In the genomic region with DNA sequence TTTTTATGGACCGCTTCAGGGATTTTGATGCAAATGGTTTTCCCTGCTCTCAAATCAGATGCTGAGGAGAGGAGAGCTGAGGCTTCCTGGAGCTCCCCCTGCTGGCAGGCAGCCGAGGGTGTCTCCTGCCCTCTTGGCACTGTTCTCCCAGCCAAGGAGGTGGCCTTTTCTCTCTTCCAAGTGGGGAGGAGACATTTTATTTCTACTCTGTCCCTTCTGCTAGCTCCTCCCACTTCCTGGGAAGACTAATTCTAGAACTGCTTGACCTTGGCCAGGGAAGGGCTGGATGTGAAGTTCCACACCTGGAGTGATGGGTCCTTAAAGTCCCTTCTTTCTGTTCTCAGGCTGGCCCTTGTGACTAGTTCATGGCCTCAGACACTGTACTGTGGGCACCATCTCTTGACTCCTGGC, we compare ENCODE assay signal across 9 cellular contexts. TPM values are rescaled to one million over a fixed set of nuclear protein-coding genes. Genes with fewer than 3 reads are reported as not detected.
DNase-seq lines count a peak whose midpoint lies in the region; ATAC-seq and TF ChIP-seq lines count a peak whose summit lies in the region.
"Had no signal": no experiment of that assay in that cellular context is flagged by ENCODE, and none has a peak within 500 bp of the region (broad histone marks: within the 10 kb centered on the region; RNA-seq: fewer than 3 reads in every experiment).

No MANE protein-coding gene starts in this region.

- H3K9me3 ChIP-seq in CD8-positive, alpha-beta T cell (ENCODE audit: low read length): no peaks in the 10 kb centered on the region

- H3K4me3 Mint-ChIP-seq in CD8-positive, alpha-beta T cell: peak overlapping the region; percentile 18
- peak overlapping the region; percentile 60 to 83 (median 82) for H3K4me3 Mint-ChIP-seq in nephron
- H3K4me3 Mint-ChIP-seq: dendritic cell treated with granulocyte-macrophage colony-stimulating factor and Interleukin-4, amounts not matched to agents 40 ng/mL and 50 ng/mL, for 4 days had no signal

- H3K4me1 Mint-ChIP-seq in CD8-positive, alpha-beta T cell (ENCODE audit: low read depth): peaks cover 34% of the 10 kb centered on the region
- H3K4me1 Mint-ChIP-seq in nephron: peaks cover 79% of the 10 kb centered on the region

- no peak overlapping the region for H3K27ac ChIP-seq in CD8-positive, alpha-beta T cell (ENCODE audit: low read depth, low read length)

- H3K4me3 ChIP-seq in CD8-positive, alpha-beta T cell (ENCODE audit: low read depth, low read length): no peak overlapping the region
- peak overlapping the region; percentile 21 for H3K4me3 ChIP-seq in fibroblast of mammary gland (ENCODE audit: control insufficient read depth, low read depth, low read length)

- H3K4me1 ChIP-seq in CD8-positive, alpha-beta T cell (ENCODE audit: insufficient read depth, low read length): peaks cover 36% of the 10 kb centered on the region

- peak; percentile 29 for ATAC-seq in CD8-positive, alpha-beta T cell
- ATAC-seq in GM18861 (IDR thresholded peaks at IDR 0.05; ENCODE audit: unreplicated experiment): no peak

- peaks cover 3% of the 10 kb centered on the region for H3K36me3 ChIP-seq in CD8-positive, alpha-beta T cell (ENCODE audit: insufficient read depth, low read length)

- H3K27me3 Mint-ChIP-seq in CD8-positive, alpha-beta T cell (ENCODE audit: low read depth): no peaks in the 10 kb centered on the region
- peaks cover 3% of the 10 kb centered on the region for H3K27me3 Mint-ChIP-seq in nephron (ENCODE audit: low read depth)
- H3K27me3 Mint-ChIP-seq: dendritic cell treated with granulocyte-macrophage colony-stimulating factor and Interleukin-4, amounts not matched to agents 40 ng/mL and 50 ng/mL, for 4 days had no signal

- CTCF ChIA-PET in CD8-positive, alpha-beta T cell (lab: Charles Lee): interaction anchor here (0.6 to 9.9 kb wide), 45 partner anchors 8 to 989 kb away, joined by 3 to 152 read pairs (median 4); a partner anchor contains a TSS

- no peaks in the 10 kb centered on the region for H3K9me3 Mint-ChIP-seq in CD8-positive, alpha-beta T cell
- no peaks in the 10 kb centered on the region for H3K9me3 Mint-ChIP-seq in nephron
- H3K9me3 Mint-ChIP-seq: dendritic cell treated with granulocyte-macrophage colony-stimulating factor and Interleukin-4, amounts not matched to agents 40 ng/mL and 50 ng/mL, for 4 days had no signal

- TF ChIP-seq CTCF in CD8-positive, alpha-beta T cell (IDR thresholded peaks at IDR 0.05): peak; percentile 80
- TF ChIP-seq CTCF in fibroblast of mammary gland (conservative IDR thresholded peaks at IDR 0.05; ENCODE audit: control insufficient read depth, insufficient read depth, low read depth, low read length) (peak; percentile 95), nephron (IDR thresholded peaks at IDR 0.05; ENCODE audit: unreplicated experiment in 3 of 3) (peak; percentile 89 to 93 (median 90))

- no peaks in the 10 kb centered on the region for H3K27me3 ChIP-seq in CD8-positive, alpha-beta T cell (ENCODE audit: insufficient read depth, low read length)

- peak overlapping the region; percentile 60 for H3K27ac Mint-ChIP-seq in CD8-positive, alpha-beta T cell
- peak overlapping the region; percentile 98 to 99 (median 98) for H3K27ac Mint-ChIP-seq in nephron
- H3K27ac Mint-ChIP-seq: dendritic cell treated with granulocyte-macrophage colony-stimulating factor and Interleukin-4, amounts not matched to agents 40 ng/mL and 50 ng/mL, for 4 days had no signal

- POLR2A ChIA-PET in CD8-positive, alpha-beta T cell (lab: Charles Lee): interaction anchor here (1.1 to 2.1 kb wide), 3 partner anchors 11 to 483 kb away, joined by 3 to 10 read pairs (median 4); a partner anchor contains a TSS

- H3K36me3 Mint-ChIP-seq in CD8-positive, alpha-beta T cell: peaks cover 35% of the 10 kb centered on the region
- H3K36me3 Mint-ChIP-seq in nephron (ENCODE audit: low read depth): peaks cover 14% of the 10 kb centered on the region

- intact Hi-C loops in CD8-positive, alpha-beta T cell (cut with DNase I, micrococcal nuclease): loop anchor here (1.0 kb wide), 1 partner anchor 12 kb away; no protein-coding TSS in a partner anchor

- DNase-seq in CD8-positive, alpha-beta T cell: peak; percentile 45 to 82 (median 65)
- DNase-seq in HPDE6-E6E7 (ENCODE audit: extremely low spot score): peak; percentile 81
- peak; percentile 53 to 56 for DNase-seq in activated T-helper 1 cell treated with anti-CD3 and anti-CD28 coated beads, Interleukin-2, amount 50 U/mL, for 16 hours (ENCODE audit: low read depth in 1 of 2, low spot score in 1 of 2)
- peak; percentile 94 for DNase-seq in fibroblast of mammary gland (ENCODE audit: low read depth)
- DNase-seq in stimulated activated naive CD4-positive, alpha-beta T cell (lab: John Stamatoyannopoulos, UW): peak; percentile 34 to 73 (median 58)

TF ChIP-seq in PFSK-1, 5 proteins besides CTCF, POLR2A, EP300 and RAD21:
- TF ChIP-seq FOXP2 (optimal IDR thresholded peaks at IDR 0.05; ENCODE audit: borderline replicate concordance, extremely low read depth, extremely low read length, insufficient read depth) (no peak), SIN3A (IDR thresholded peaks at IDR 0.05; ENCODE audit: borderline replicate concordance, insufficient read depth, low read length) (0 out of 2 replicates have a peak, but pooled peaks have one; percentile 26), TAF1 (IDR thresholded peaks at IDR 0.05; ENCODE audit: borderline replicate concordance, insufficient read depth, low read length) (no peak), POLR2AphosphoS5 (IDR thresholded peaks at IDR 0.05; ENCODE audit: low read depth, low read length) (0 out of 2 replicates have a peak, but pooled peaks have one; percentile 53)
- TF ChIP-seq, protein P1, sequence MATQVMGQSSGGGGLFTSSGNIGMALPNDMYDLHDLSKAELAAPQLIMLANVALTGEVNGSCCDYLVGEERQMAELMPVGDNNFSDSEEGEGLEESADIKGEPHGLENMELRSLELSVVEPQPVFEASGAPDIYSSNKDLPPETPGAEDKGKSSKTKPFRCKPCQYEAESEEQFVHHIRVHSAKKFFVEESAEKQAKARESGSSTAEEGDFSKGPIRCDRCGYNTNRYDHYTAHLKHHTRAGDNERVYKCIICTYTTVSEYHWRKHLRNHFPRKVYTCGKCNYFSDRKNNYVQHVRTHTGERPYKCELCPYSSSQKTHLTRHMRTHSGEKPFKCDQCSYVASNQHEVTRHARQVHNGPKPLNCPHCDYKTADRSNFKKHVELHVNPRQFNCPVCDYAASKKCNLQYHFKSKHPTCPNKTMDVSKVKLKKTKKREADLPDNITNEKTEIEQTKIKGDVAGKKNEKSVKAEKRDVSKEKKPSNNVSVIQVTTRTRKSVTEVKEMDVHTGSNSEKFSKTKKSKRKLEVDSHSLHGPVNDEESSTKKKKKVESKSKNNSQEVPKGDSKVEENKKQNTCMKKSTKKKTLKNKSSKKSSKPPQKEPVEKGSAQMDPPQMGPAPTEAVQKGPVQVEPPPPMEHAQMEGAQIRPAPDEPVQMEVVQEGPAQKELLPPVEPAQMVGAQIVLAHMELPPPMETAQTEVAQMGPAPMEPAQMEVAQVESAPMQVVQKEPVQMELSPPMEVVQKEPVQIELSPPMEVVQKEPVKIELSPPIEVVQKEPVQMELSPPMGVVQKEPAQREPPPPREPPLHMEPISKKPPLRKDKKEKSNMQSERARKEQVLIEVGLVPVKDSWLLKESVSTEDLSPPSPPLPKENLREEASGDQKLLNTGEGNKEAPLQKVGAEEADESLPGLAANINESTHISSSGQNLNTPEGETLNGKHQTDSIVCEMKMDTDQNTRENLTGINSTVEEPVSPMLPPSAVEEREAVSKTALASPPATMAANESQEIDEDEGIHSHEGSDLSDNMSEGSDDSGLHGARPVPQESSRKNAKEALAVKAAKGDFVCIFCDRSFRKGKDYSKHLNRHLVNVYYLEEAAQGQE (IDR thresholded peaks at IDR 0.05; ENCODE audit: insufficient read depth in 1 of 2, low read depth in 2 of 2, low read length in 2 of 2): no peak

RNA-seq across cellular contexts. Expression of a gene that starts 31.8 kb away (rescaled TPM):
- total RNA-seq in CD8-positive, alpha-beta T cell: 10 to 100 TPM; 24.7 to 26.8 TPM
- polyA plus RNA-seq in PFSK-1 (2012; ENCODE audit: insufficient read length, low read depth): 342 TPM

RNA-seq across cellular contexts. Expression of a gene that starts 32.4 kb away (rescaled TPM):
- total RNA-seq in CD8-positive, alpha-beta T cell: 1 to 10 TPM; 5.6 to 6.3 TPM
- polyA plus RNA-seq in PFSK-1 (2012; ENCODE audit: insufficient read length, low read depth): 91.0 TPM

RNA-seq across cellular contexts. Expression of a gene that starts 35.0 kb away (rescaled TPM):
- total RNA-seq in CD8-positive, alpha-beta T cell: 10 to 100 TPM; 21.7 to 25.1 TPM
- 58.6 TPM for polyA plus RNA-seq in PFSK-1 (2012; ENCODE audit: insufficient read length, low read depth)
